ENCODE assay signal across 8 cellular contexts in the genomic region with DNA sequence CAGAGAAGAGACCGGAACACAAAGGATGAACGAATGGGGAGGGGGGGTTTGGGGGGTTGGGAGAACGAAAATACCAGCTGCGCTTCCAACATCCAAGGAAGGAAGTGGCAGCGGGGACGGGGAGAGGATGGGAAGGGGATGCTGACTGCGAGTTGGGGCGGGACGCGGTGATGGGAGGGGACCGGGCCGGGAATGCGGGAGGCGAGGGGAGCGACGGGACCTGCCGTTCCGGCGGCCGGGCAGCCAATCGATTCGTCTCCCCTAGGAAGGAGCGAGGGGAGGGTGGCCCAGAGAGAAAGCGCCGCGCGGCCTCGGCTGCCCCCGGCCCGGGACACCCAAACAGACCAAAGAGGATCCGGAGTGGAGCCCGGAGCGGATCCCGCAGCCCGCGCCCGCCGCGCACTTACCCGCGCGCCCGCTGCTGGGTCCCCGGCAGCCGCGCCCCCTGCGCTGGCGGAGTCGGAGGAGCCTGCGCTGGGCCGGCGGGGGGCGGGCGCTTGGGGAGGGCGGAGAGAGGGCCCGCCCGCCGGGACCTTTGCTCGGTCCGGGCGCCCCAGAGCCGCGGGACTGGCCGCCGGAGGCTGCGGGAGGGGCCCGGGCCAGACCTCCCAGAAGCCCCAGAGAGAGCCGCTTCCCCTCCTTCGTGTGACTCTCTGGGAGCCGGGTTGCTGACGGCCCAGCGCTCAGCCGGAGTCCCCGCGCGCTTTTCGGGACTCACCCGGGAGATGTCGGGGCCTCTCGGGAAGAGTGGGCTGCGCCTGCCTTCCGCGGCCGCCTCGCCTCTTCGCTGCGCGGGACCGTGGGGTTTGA. TPM values are rescaled to one million over a fixed set of nuclear protein-coding genes. Genes with fewer than 3 reads are reported as not detected.
DNase-seq lines count a peak whose midpoint lies in the region; ATAC-seq, FAIRE-seq and TF ChIP-seq lines count a peak whose summit lies in the region.

A gene (minus strand): TSS at position 476 of the 810 bp plus-strand sequence. CDS start 7,690 bp downstream, outside the sequence.

- no peaks in the 10 kb centered on the region for H3K27me3 ChIP-seq in smooth muscle cell (ENCODE audit: low read depth)

- H3K27ac ChIP-seq in cingulate gyrus (ENCODE audit: low read depth, low read length) = peak within 1 kb of the TSS; percentile 62
- peak within 1 kb of the TSS; percentile 66 to 83 for H3K27ac ChIP-seq in kidney (ENCODE audit: low read depth in 2 of 2, low read length in 2 of 2)
- H3K27ac ChIP-seq in smooth muscle cell (ENCODE audit: low read depth) = peak within 1 kb of the TSS; percentile 61

- peak; percentile 53 for ATAC-seq in GM19452 (IDR thresholded peaks at IDR 0.05; ENCODE audit: unreplicated experiment)
- ATAC-seq in HG03520 (IDR thresholded peaks at IDR 0.05; ENCODE audit: unreplicated experiment) = peak; percentile 47

- peak within 1 kb of the TSS; percentile 92 for H2AFZ ChIP-seq in smooth muscle cell (ENCODE audit: low read depth)

- intact Hi-C loops in kidney (cut with DNase I) = no loop called here

- H3K4me2 ChIP-seq in smooth muscle cell = peak within 1 kb of the TSS; percentile 94

- H3K4me3 ChIP-seq in kidney (ENCODE audit: low read length in 2 of 2) = peak within 1 kb of the TSS; percentile 62 to 71
- peak within 1 kb of the TSS; percentile 80 for H3K4me3 ChIP-seq in smooth muscle cell

- H3K4me1 ChIP-seq in kidney (ENCODE audit: control insufficient read depth in 1 of 2, insufficient read depth in 1 of 2, low read depth in 1 of 2, low read length in 2 of 2) (peaks cover 3 to 5% of the 10 kb centered on the region in 2 donors), smooth muscle cell (ENCODE audit: low read depth) (peaks cover 8% of the 10 kb centered on the region)

- DNase-seq in D341Med (ENCODE audit: low spot score) (peak; percentile 74), T1000 (lab: John Stamatoyannopoulos, UW) (peak; percentile 73), kidney (peak; percentile 83), smooth muscle cell (lab: John Stamatoyannopoulos, UW; ENCODE audit: unreplicated experiment) (peak; percentile 57), GDM1 (lab: John Stamatoyannopoulos, UW) (no peak)

- no peaks in the 10 kb centered on the region for H4K20me1 ChIP-seq in smooth muscle cell (ENCODE audit: low read depth)

- no peaks in the 10 kb centered on the region for H3K36me3 ChIP-seq in kidney (ENCODE audit: control insufficient read depth in 1 of 2, insufficient read depth in 2 of 2, low read length in 2 of 2)
- H3K36me3 ChIP-seq in smooth muscle cell (ENCODE audit: low read depth) = no peaks in the 10 kb centered on the region

- H3K9ac ChIP-seq in kidney (ENCODE audit: low read length in 2 of 2) = peak within 1 kb of the TSS; percentile 25 to 77
- H3K9ac ChIP-seq in smooth muscle cell (ENCODE audit: low read depth) = peak within 1 kb of the TSS; percentile 68

- 1% methylated on average over 58 of the region's 89 CpGs for WGBS in smooth muscle cell (ENCODE audit: low lambda C conversion rate)

- TF ChIP-seq CTCF in kidney (IDR thresholded peaks at IDR 0.05; ENCODE audit: borderline replicate concordance, extremely low read depth, insufficient read depth) (no peak), smooth muscle cell (IDR thresholded peaks at IDR 0.05; ENCODE audit: borderline replicate concordance, insufficient read depth, poor library complexity, severe bottlenecking) (no peak)

- FAIRE-seq in kidney (lab: Jason Lieb, UNC) = no peak

- H3K9me3 ChIP-seq in kidney (ENCODE audit: control insufficient read depth in 1 of 2, low read length in 2 of 2) (no peaks in the 10 kb centered on the region), smooth muscle cell (replicated peaks; ENCODE audit: low read depth) (no peaks in the 10 kb centered on the region)

- no peaks in the 10 kb centered on the region for H3F3A ChIP-seq in smooth muscle cell (ENCODE audit: low read depth)

- H3K79me2 ChIP-seq in smooth muscle cell (ENCODE audit: low read depth) = no peaks in the 10 kb centered on the region

RNA-seq across cellular contexts. Expression of the gene that starts here (rescaled TPM):
- 11.7 TPM for total RNA-seq in kidney
- polyA plus RNA-seq in kidney (ENCODE audit: insufficient read depth, low read depth, low replicate concordance) = 16.8 TPM
- 17.1 and 19.6 TPM in 2 replicates for total RNA-seq in smooth muscle cell
- polyA plus RNA-seq in smooth muscle cell = 14.8 and 26.3 TPM in 2 replicates
